9 cellular contexts compared by ENCODE assay signal in the genomic region with DNA sequence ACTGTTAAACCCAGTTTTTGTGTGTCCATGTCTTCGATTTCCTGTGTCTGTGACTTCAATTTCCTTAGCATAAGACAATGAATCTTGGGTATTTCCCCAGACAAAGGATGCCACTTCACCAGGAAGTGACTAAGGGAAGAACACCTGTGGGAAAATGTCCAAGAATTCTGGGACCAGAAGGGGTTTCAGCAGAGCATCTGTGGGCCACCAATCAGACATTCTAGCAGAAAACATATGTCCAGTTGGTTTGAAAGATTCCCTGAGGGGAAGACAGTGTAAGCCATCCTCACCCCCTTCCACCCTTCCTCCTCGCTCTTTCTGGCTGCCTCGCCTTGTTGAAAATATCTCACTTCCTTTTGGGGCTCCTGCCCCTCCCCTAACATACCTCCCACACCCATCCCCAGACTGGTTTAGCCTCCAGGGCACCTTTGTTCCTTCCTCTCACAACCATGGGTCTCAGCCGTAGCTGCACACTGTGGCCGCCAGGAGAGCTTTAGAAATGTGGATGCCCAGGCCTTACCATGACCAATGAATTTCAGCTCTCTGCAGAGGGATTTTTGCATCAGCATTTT. TPM values are rescaled to one million over a fixed set of nuclear protein-coding genes. Genes with fewer than 3 reads are reported as not detected.
A peak's percentile ranks its signal among the peaks of the same experiment; 100 is the strongest.
DNase-seq lines count a peak whose midpoint lies in the region; ATAC-seq and TF ChIP-seq lines count a peak whose summit lies in the region.
"Had no signal": no experiment of that assay in that cellular context is flagged by ENCODE, and none has a peak within 500 bp of the region (broad histone marks: within the 10 kb centered on the region; RNA-seq: fewer than 3 reads in every experiment).

No MANE protein-coding gene starts in this region.

- TF ChIP-seq CTCF in SU-DHL-6 (IDR thresholded peaks at IDR 0.05; ENCODE audit: insufficient read depth, low read length, poor library complexity, severe bottlenecking) (peak; percentile 21), suprapubic skin (IDR thresholded peaks at IDR 0.05) (peak in 1 of 2 donors; percentile 6)

- H3K27me3 ChIP-seq in SU-DHL-6 (ENCODE audit: low read length) (no peaks in the 10 kb centered on the region), subcutaneous abdominal adipose tissue (ENCODE audit: control insufficient read depth in 5 of 5, insufficient read depth in 4 of 5, low read length in 5 of 5) (no peaks in the 10 kb centered on the region), suprapubic skin (no peaks in the 10 kb centered on the region)
- H3K27me3 ChIP-seq: SJSA1 had no signal

- DNase-seq in ecto neural progenitor cell (ENCODE audit: low spot score) (peak; percentile 56), suprapubic skin (ENCODE audit: low spot score in 2 of 2) (no peak), globus pallidus (ENCODE audit: low spot score) (no peak), HuH-7 (ENCODE audit: low spot score) (no peak)

- H3K9ac ChIP-seq in SU-DHL-6 (ENCODE audit: low read length) (no peak overlapping the region), subcutaneous abdominal adipose tissue (ENCODE audit: low read length in 5 of 5) (no peak overlapping the region)

- ATAC-seq in GM18870 (IDR thresholded peaks at IDR 0.05; ENCODE audit: unreplicated experiment) (peak; percentile 57), HG02884 (IDR thresholded peaks at IDR 0.05; ENCODE audit: unreplicated experiment) (peak; percentile 71)

- H3K36me3 ChIP-seq in SU-DHL-6 (ENCODE audit: low read length) (no peaks in the 10 kb centered on the region), subcutaneous abdominal adipose tissue (ENCODE audit: control insufficient read depth in 5 of 5, insufficient read depth in 5 of 5, low read length in 5 of 5) (peaks cover 5 to 21% (median 16%) of the 10 kb centered on the region in 5 donors), suprapubic skin (peaks cover 7% of the 10 kb centered on the region)

- no peaks in the 10 kb centered on the region for H4K20me1 ChIP-seq in SU-DHL-6 (ENCODE audit: low read depth, low read length)

- peaks cover 18% of the 10 kb centered on the region for H3F3A ChIP-seq in SU-DHL-6 (ENCODE audit: insufficient read depth)

- no peak for TF ChIP-seq POLR2A in suprapubic skin (IDR thresholded peaks at IDR 0.05)

- peaks cover 0 to 36% (median 16%) of the 10 kb centered on the region in 5 donors for H3K4me1 ChIP-seq in subcutaneous abdominal adipose tissue (ENCODE audit: control insufficient read depth in 5 of 5, insufficient read depth in 5 of 5, low read length in 5 of 5)
- peaks cover 19% of the 10 kb centered on the region for H3K4me1 ChIP-seq in suprapubic skin

- no peaks in the 10 kb centered on the region for H3K79me2 ChIP-seq in SU-DHL-6 (ENCODE audit: insufficient read depth, low read length)

- no peak overlapping the region for H3K4me3 ChIP-seq in SU-DHL-6 (ENCODE audit: insufficient read depth, low read length, poor library complexity, severe bottlenecking)
- no peak overlapping the region for H3K4me3 ChIP-seq in subcutaneous abdominal adipose tissue (ENCODE audit: low read depth in 1 of 5, low read length in 5 of 5)
- H3K4me3 ChIP-seq in suprapubic skin, result no peak overlapping the region
- H3K4me3 ChIP-seq: SJSA1 had no signal

- H3K4me2 ChIP-seq in SU-DHL-6 (ENCODE audit: low read depth, low read length, poor library complexity, severe bottlenecking), result peak overlapping the region; percentile 18

- peak overlapping the region; percentile 23 for H2AFZ ChIP-seq in SU-DHL-6 (ENCODE audit: low read depth, low read length, severe bottlenecking)

- H3K9me3 ChIP-seq in SU-DHL-6 (ENCODE audit: insufficient read depth, low read length), result no peaks in the 10 kb centered on the region
- H3K9me3 ChIP-seq in subcutaneous abdominal adipose tissue (ENCODE audit: control insufficient read depth in 5 of 5, low read length in 5 of 5), result no peaks in the 10 kb centered on the region
- no peaks in the 10 kb centered on the region for H3K9me3 ChIP-seq in suprapubic skin
- H3K9me3 ChIP-seq: SJSA1 had no signal

- H3K27ac ChIP-seq in SU-DHL-6 (ENCODE audit: low read depth, low read length), result peak overlapping the region; percentile 60
- peak overlapping the region; percentile 29 for H3K27ac ChIP-seq in subcutaneous abdominal adipose tissue (ENCODE audit: low read depth, low read length)
- H3K27ac ChIP-seq in suprapubic skin, result no peak overlapping the region
- H3K27ac ChIP-seq: SJSA1 had no signal

- no peak for TF ChIP-seq EP300 in suprapubic skin (IDR thresholded peaks at IDR 0.05)

- WGBS in suprapubic skin, result 45% methylated on average over 5 of the region's 5 CpGs

- H3K9me2 ChIP-seq in SU-DHL-6 (replicated peaks; ENCODE audit: insufficient read depth, low read length), result no peaks in the 10 kb centered on the region

RNA-seq across cellular contexts. Expression of gene IFNAR1, which starts 25.5 kb away (rescaled TPM):
- 10 to 100 TPM; 15.9 to 37.3 (median 22.6) TPM for total RNA-seq in suprapubic skin

RNA-seq across cellular contexts. Expression of gene IL10RB, which starts 33.1 kb away (rescaled TPM):
- total RNA-seq in suprapubic skin, result 10 to 100 TPM; 20.7 to 28.1 (median 23.4) TPM
